In genomic region chr1:118650084-118650807, GRCh38 we compare ENCODE assay signal across 32 cellular contexts.
"Had no signal": no experiment of that assay in that cellular context is flagged by ENCODE, and none has a peak within 500 bp of the region (broad histone marks: within the 10 kb centered on the region; RNA-seq: fewer than 3 reads in every experiment).

No MANE protein-coding gene starts in this region.

- H3K27ac Mint-ChIP-seq: activated naive CD8-positive, alpha-beta T cell; activated T-cell treated with anti-CD3 and anti-CD28 coated beads, Interleukin-2, amount 50 U/mL, for 72 hours; immature natural killer cell; naive thymus-derived CD4-positive, alpha-beta T cell; T-helper 1 cell treated with Interleukin-12 subunit alpha and Interleukin-12 subunit beta and Interleukin-4 antibody, amounts not matched to agents 30 μg/mL and 1 μg/mL, for 36 hours; type B pancreatic cell had no signal

- H3K9me3 ChIP-seq: pancreas, right lobe of liver, thoracic aorta, vagina had no signal

- H3K27me3 ChIP-seq: pancreas, right lobe of liver, vagina had no signal

- H3K4me3 ChIP-seq: pancreas, right lobe of liver, thoracic aorta, vagina had no signal

- H3K27me3 Mint-ChIP-seq: activated naive CD8-positive, alpha-beta T cell; naive thymus-derived CD4-positive, alpha-beta T cell had no signal

- H3K9me3 Mint-ChIP-seq: type B pancreatic cell had no signal

- H3K4me1 ChIP-seq: pancreas, right lobe of liver, vagina had no signal

- ATAC-seq: activated T-cell treated with anti-CD3 and anti-CD28 coated beads, Interleukin-2, amount 50 U/mL, for 72 hours; naive thymus-derived CD4-positive, alpha-beta T cell; right lobe of liver; stimulated activated naive CD8-positive, alpha-beta T cell treated with anti-CD3 and anti-CD28 coated beads, Interleukin-15, Interleukin-2, amounts not matched to agents 100 U/mL and 50 U/mL, for 24 hours had no signal

- H3K4me1 Mint-ChIP-seq: immature natural killer cell; naive thymus-derived CD4-positive, alpha-beta T cell; neural crest cell had no signal

- H3K4me3 Mint-ChIP-seq: activated naive CD8-positive, alpha-beta T cell; activated T-cell treated with anti-CD3 and anti-CD28 coated beads, Interleukin-2, amount 50 U/mL, for 72 hours; immature natural killer cell; naive thymus-derived CD4-positive, alpha-beta T cell; neural crest cell; T-helper 1 cell treated with Interleukin-12 subunit alpha and Interleukin-12 subunit beta and Interleukin-4 antibody, amounts not matched to agents 30 μg/mL and 1 μg/mL, for 36 hours; type B pancreatic cell had no signal

- H3K36me3 ChIP-seq: pancreas, right lobe of liver, thoracic aorta, vagina had no signal

- FAIRE-seq: endothelial cell of umbilical vein, kidney, pancreas, TTC549 had no signal

- H3K27ac ChIP-seq: pancreas, right lobe of liver, thoracic aorta, vagina, VCaP had no signal

- DNase-seq: activated CD4-positive, alpha-beta T cell treated with anti-CD3 and anti-CD28 coated beads for 4 hours; activated CD4-positive, alpha-beta T cell treated with anti-CD3 and anti-CD28 coated beads, Interleukin-2, amount 50 U/mL, for 4 hours; activated effector memory CD4-positive, alpha-beta T cell treated with Interleukin-2 at 50 U/mL for 16 hours; activated naive CD4-positive, alpha-beta T cell treated with Interleukin-2 at 50 U/mL for 16 hours; activated T-cell treated with anti-CD3 and anti-CD28 coated beads for 4 hours; activated T-cell treated with anti-CD3 and anti-CD28 coated beads, Interleukin-2, amount 50 U/mL, for 72 hours; anterior cingulate cortex; foreskin fibroblast; head of caudate nucleus; hypothalamus; immature natural killer cell; kidney; mammary epithelial cell; midbrain; naive thymus-derived CD4-positive, alpha-beta T cell; nucleus accumbens; pancreas; right lobe of liver; stimulated activated CD4-positive, alpha-beta T cell treated with anti-CD3 and anti-CD28 coated beads, Interleukin-12 subunit alpha, Interleukin-12 subunit beta, amount 100 ng/mL, for 4 hours; stimulated activated CD4-positive, alpha-beta T cell treated with anti-CD3 and anti-CD28 coated beads, Interleukin-4, amount 100 ng/mL, for 1 hour; stimulated activated naive CD8-positive, alpha-beta T cell treated with anti-CD3 and anti-CD28 coated beads, Interleukin-15, Interleukin-2, amounts not matched to agents 100 U/mL and 50 U/mL, for 24 hours; SW 1271; T-helper 9 cell had no signal
